7 cellular contexts compared by ENCODE assay signal in the genomic region with DNA sequence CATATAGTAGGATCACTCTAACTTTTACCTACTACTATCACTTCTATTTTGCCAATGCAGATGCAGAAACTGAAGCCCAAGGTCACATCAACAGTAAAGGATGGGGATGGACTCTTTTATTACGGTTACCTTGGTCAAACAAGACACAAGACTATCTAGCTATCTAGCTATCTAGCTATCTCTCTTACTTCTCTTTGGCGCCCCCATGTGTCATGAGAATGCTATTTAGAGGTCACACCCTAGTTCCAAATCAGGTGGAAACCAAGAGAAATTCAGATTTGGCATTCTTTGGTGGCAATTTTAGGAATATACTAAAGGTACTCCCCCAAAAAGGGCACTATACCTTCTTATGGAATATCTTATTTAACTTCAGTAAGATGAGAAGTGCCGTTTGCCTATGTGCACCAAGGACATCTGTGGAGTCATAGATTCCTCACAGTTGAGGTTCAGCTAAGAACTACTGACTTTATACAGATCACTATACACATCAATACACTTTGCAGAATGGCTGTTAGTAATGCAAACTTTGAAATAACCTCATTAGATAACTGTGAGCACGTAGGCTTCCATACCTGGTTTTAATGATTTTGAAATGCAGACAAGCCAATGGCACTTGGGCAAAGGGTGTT. TPM values are rescaled to one million over a fixed set of nuclear protein-coding genes. Genes with fewer than 3 reads are reported as not detected.
DNase-seq lines count a peak whose midpoint lies in the region; ATAC-seq and TF ChIP-seq lines count a peak whose summit lies in the region.

No MANE protein-coding gene starts in this region.

- H3K4me1 ChIP-seq in hepatocyte (ENCODE audit: insufficient read depth), result no peaks in the 10 kb centered on the region
- H3K4me1 ChIP-seq in aorta (ENCODE audit: control insufficient read depth in 1 of 2, insufficient read depth in 2 of 2, low read length in 2 of 2), result no peaks in the 10 kb centered on the region

- no peak overlapping the region for H3K27ac Mint-ChIP-seq in activated CD8-positive, alpha-beta memory T cell treated with anti-CD3 and anti-CD28 coated beads, Interleukin-2, amount 10 ng/mL, durations not matched to agents 7 days and 5 days

- no peaks in the 10 kb centered on the region for H3K9me2 ChIP-seq in hepatocyte (replicated peaks; ENCODE audit: insufficient read depth)

- H2AFZ ChIP-seq in hepatocyte, result no peak overlapping the region

- H3K27me3 ChIP-seq in hepatocyte (no peaks in the 10 kb centered on the region), aorta (ENCODE audit: control insufficient read depth in 1 of 2, insufficient read depth in 2 of 2, low read length in 1 of 2) (no peaks in the 10 kb centered on the region)

- no peaks in the 10 kb centered on the region for H3K36me3 Mint-ChIP-seq in activated CD8-positive, alpha-beta memory T cell treated with anti-CD3 and anti-CD28 coated beads, Interleukin-2, amount 10 ng/mL, durations not matched to agents 7 days and 5 days

- H4K20me1 ChIP-seq in hepatocyte (ENCODE audit: insufficient read depth, poor library complexity, severe bottlenecking), result no peaks in the 10 kb centered on the region

- DNase-seq in DMS153 treated with DMSO at 0.1 percent for 48 hours (lab: John Stamatoyannopoulos, UW; ENCODE audit: unreplicated experiment), result peak; percentile 33
- peak; percentile 16 for DNase-seq in NCI-H2196 treated with DMSO at 0.1 percent for 48 hours (lab: John Stamatoyannopoulos, UW; ENCODE audit: unreplicated experiment)
- DNase-seq in activated CD8-positive, alpha-beta memory T cell treated with anti-CD3 and anti-CD28 coated beads, Interleukin-2, amount 10 ng/mL, durations not matched to agents 7 days and 5 days, result peak; percentile 71
- peak; percentile 56 for DNase-seq in hepatocyte (ENCODE audit: low spot score)
- DNase-seq in stimulated activated CD4-positive, alpha-beta T cell treated with anti-CD3 and anti-CD28 coated beads, Interleukin-4, amount 100 ng/mL, for 4 hours, result peak; percentile 36 to 38
- no peak for DNase-seq in aorta

- H3K4me2 ChIP-seq in hepatocyte, result no peak overlapping the region

- CTCF ChIA-PET in activated CD8-positive, alpha-beta memory T cell treated with anti-CD3 and anti-CD28 coated beads, Interleukin-2, amount 10 ng/mL, durations not matched to agents 7 days and 5 days (lab: Charles Lee), result interaction anchor here (0.9 to 1.9 kb wide), 15 partner anchors 8 to 576 kb away, joined by 3 to 11 read pairs (median 5); a partner anchor contains a TSS

- intact Hi-C loops in aorta (cut with DNase I), result loop anchor here (10.0 kb wide), 2 partner anchors 570 to 580 kb away; a partner anchor contains a TSS

- H3K9me3 ChIP-seq in hepatocyte (ENCODE audit: low read depth) (no peaks in the 10 kb centered on the region), aorta (ENCODE audit: control insufficient read depth, low read length) (no peaks in the 10 kb centered on the region)

- no peaks in the 10 kb centered on the region for H3K79me2 ChIP-seq in hepatocyte

- ATAC-seq in GM21576 (IDR thresholded peaks at IDR 0.05; ENCODE audit: unreplicated experiment) (peak; percentile 67), aorta (ENCODE audit: low FRiP score) (no peak)
- peak; percentile 71 for ATAC-seq in activated CD8-positive, alpha-beta memory T cell treated with anti-CD3 and anti-CD28 coated beads, Interleukin-2, amount 10 ng/mL, durations not matched to agents 7 days and 5 days

- H3K27me3 Mint-ChIP-seq in activated CD8-positive, alpha-beta memory T cell treated with anti-CD3 and anti-CD28 coated beads, Interleukin-2, amount 10 ng/mL, durations not matched to agents 7 days and 5 days, result peaks cover 29% of the 10 kb centered on the region

- WGBS in hepatocyte (ENCODE audit: low lambda C conversion rate, missing lambda C conversion rate), result 42% methylated on average over 4 of the region's 4 CpGs
- 42 to 45% methylated on average over 4 of the region's 4 CpGs for WGBS in aorta, 2 donors

- H3K27ac ChIP-seq in hepatocyte (no peak overlapping the region), aorta (ENCODE audit: low read depth in 1 of 2, low read length in 2 of 2) (no peak overlapping the region)

- peak; percentile 34 for TF ChIP-seq CTCF in hepatocyte (IDR thresholded peaks at IDR 0.05; ENCODE audit: poor library complexity)

- no peak overlapping the region for H3K4me3 Mint-ChIP-seq in activated CD8-positive, alpha-beta memory T cell treated with anti-CD3 and anti-CD28 coated beads, Interleukin-2, amount 10 ng/mL, durations not matched to agents 7 days and 5 days

- H3K4me3 ChIP-seq in hepatocyte (no peak overlapping the region), aorta (ENCODE audit: low read length in 2 of 2) (no peak overlapping the region)

- no peaks in the 10 kb centered on the region for H3K9me3 Mint-ChIP-seq in activated CD8-positive, alpha-beta memory T cell treated with anti-CD3 and anti-CD28 coated beads, Interleukin-2, amount 10 ng/mL, durations not matched to agents 7 days and 5 days (ENCODE audit: low read depth)

- no peaks in the 10 kb centered on the region for H3K36me3 ChIP-seq in hepatocyte (replicated peaks; ENCODE audit: insufficient read depth, low read depth)
- no peaks in the 10 kb centered on the region for H3K36me3 ChIP-seq in aorta (ENCODE audit: control insufficient read depth in 1 of 2, insufficient read depth in 2 of 2, low read length in 1 of 2)

- H3K4me1 Mint-ChIP-seq in activated CD8-positive, alpha-beta memory T cell treated with anti-CD3 and anti-CD28 coated beads, Interleukin-2, amount 10 ng/mL, durations not matched to agents 7 days and 5 days, result peaks cover 9% of the 10 kb centered on the region

RNA-seq across cellular contexts. Expression of a gene that starts 6.7 kb away (rescaled TPM):
- not detected for total RNA-seq in activated CD8-positive, alpha-beta memory T cell treated with anti-CD3 and anti-CD28 coated beads, Interleukin-2, amount 10 ng/mL, durations not matched to agents 7 days and 5 days
- 0.20 and 0.23 TPM in 2 replicates for total RNA-seq in hepatocyte
- polyA plus RNA-seq in hepatocyte, result 0.06 TPM in 1 of 2 replicates, not detected in the other
- total RNA-seq in aorta, result not detected
- polyA plus RNA-seq in aorta, result not detected

Comparison
In these comparisons a context has a peak if more than half of its experiments do, and no peak if none do; other contexts are left out.
1. DNase-seq: peak in DMS153 treated with DMSO at 0.1 percent for 48 hours (single experiment), NCI-H2196 treated with DMSO at 0.1 percent for 48 hours (single experiment), activated CD8-positive, alpha-beta memory T cell treated with anti-CD3 and anti-CD28 coated beads, Interleukin-2, amount 10 ng/mL, durations not matched to agents 7 days and 5 days (single experiment), hepatocyte (single experiment) and stimulated activated CD4-positive, alpha-beta T cell treated with anti-CD3 and anti-CD28 coated beads, Interleukin-4, amount 100 ng/mL, for 4 hours (2 of 2); none in aorta (0 of 2).